Comparison of ENCODE assay signal across 21 cellular contexts in genomic region chr16:1491327-1491726, GRCh38. TPM values are rescaled to one million over a fixed set of nuclear protein-coding genes. Genes with fewer than 3 reads are reported as not detected.
DNase-seq lines count a peak whose midpoint lies in the region; ATAC-seq, FAIRE-seq and TF ChIP-seq lines count a peak whose summit lies in the region.
"Had no signal": no experiment of that assay in that cellular context is flagged by ENCODE, and none has a peak within 500 bp of the region (broad histone marks: within the 10 kb centered on the region; RNA-seq: fewer than 3 reads in every experiment).

No MANE protein-coding gene starts in this region.

- CTCF ChIA-PET in PC-3 (lab: Charles Lee), result no interaction called here

- H2AFZ ChIP-seq in PC-3 (ENCODE audit: low read length), result no peak overlapping the region

- BruUV-seq in PC-3 (replicated peaks; lab: Mats Ljungman, UMichigan), result no TSS peak

- intact Hi-C loops in activated T-helper 1 cell treated with anti-CD3 and anti-CD28 coated beads, Interleukin-12 subunit alpha, Interleukin-12 subunit beta, Interleukin-2, Interleukin-4 antibody, amounts not matched to agents 30 ng/mL and 10 ng/mL and 1 ng/mL, durations not matched to agents 14 hours and 24 hours and 36 hours (cut with micrococcal nuclease), result loop anchor here (5.0 kb wide), 1 partner anchor 899 kb away; the partner anchor contains the start of gene RAB40C
- intact Hi-C loops in PC-3 (cut with micrococcal nuclease), result no loop called here

- H3K79me2 ChIP-seq in PC-3 (ENCODE audit: low read length), result peaks cover 25% of the 10 kb centered on the region

- H3K27ac Mint-ChIP-seq in activated T-helper 1 cell treated with anti-CD3 and anti-CD28 coated beads, Interleukin-12 subunit alpha, Interleukin-12 subunit beta, Interleukin-2, Interleukin-4 antibody, amounts not matched to agents 30 ng/mL and 10 ng/mL and 1 ng/mL, durations not matched to agents 14 hours and 24 hours and 36 hours, result no peak overlapping the region
- H3K27ac Mint-ChIP-seq in natural killer cell treated with Interleukin-12 subunit alpha and Interleukin-12 subunit beta and Interleukin-15 and Interleukin-18, amount 100 ng/mL, for 72 hours, result no peak overlapping the region

- H3K4me3 Mint-ChIP-seq in activated T-helper 1 cell treated with anti-CD3 and anti-CD28 coated beads, Interleukin-12 subunit alpha, Interleukin-12 subunit beta, Interleukin-2, Interleukin-4 antibody, amounts not matched to agents 30 ng/mL and 10 ng/mL and 1 ng/mL, durations not matched to agents 14 hours and 24 hours and 36 hours, result peak overlapping the region; percentile 4
- peak overlapping the region; percentile 22 for H3K4me3 Mint-ChIP-seq in natural killer cell treated with Interleukin-12 subunit alpha and Interleukin-12 subunit beta and Interleukin-15 and Interleukin-18, amount 100 ng/mL, for 72 hours

- peaks cover 13% of the 10 kb centered on the region for H3K4me1 ChIP-seq in PC-3 (ENCODE audit: insufficient read depth, low read length)

- H3K9me2 ChIP-seq in PC-3 (replicated peaks; ENCODE audit: low read length), result no peaks in the 10 kb centered on the region

- no peak for ATAC-seq in natural killer cell treated with Interleukin-12 subunit alpha and Interleukin-12 subunit beta and Interleukin-15 and Interleukin-18, amount 100 ng/mL, for 72 hours
- ATAC-seq in PC-3, result no peak
- ATAC-seq: activated naive CD4-positive, alpha-beta T cell treated with anti-CD3 and anti-CD28 coated beads, Interleukin-2, amount 50 U/mL, for 72 hours had no signal

- FAIRE-seq in GM12892 (lab: Jason Lieb, UNC), result no peak

- POLR2A ChIA-PET in PC-3 (lab: Charles Lee; ENCODE audit: unreplicated experiment), result no interaction called here

- H3K36me3 ChIP-seq in PC-3 (ENCODE audit: low read depth, low read length), result 0 out of 2 replicates have a peak, but pooled peaks cover 3% of the 10 kb centered on the region

- peaks cover 5% of the 10 kb centered on the region; the same call in 1 of the 2 replicates for H4K20me1 ChIP-seq in PC-3 (ENCODE audit: low read length)

- H3K9me3 Mint-ChIP-seq in activated T-helper 1 cell treated with anti-CD3 and anti-CD28 coated beads, Interleukin-12 subunit alpha, Interleukin-12 subunit beta, Interleukin-2, Interleukin-4 antibody, amounts not matched to agents 30 ng/mL and 10 ng/mL and 1 ng/mL, durations not matched to agents 14 hours and 24 hours and 36 hours, result no peaks in the 10 kb centered on the region
- H3K9me3 Mint-ChIP-seq in natural killer cell treated with Interleukin-12 subunit alpha and Interleukin-12 subunit beta and Interleukin-15 and Interleukin-18, amount 100 ng/mL, for 72 hours, result no peaks in the 10 kb centered on the region
- H3K9me3 Mint-ChIP-seq: activated naive CD4-positive, alpha-beta T cell treated with anti-CD3 and anti-CD28 coated beads, Interleukin-2, amount 50 U/mL, for 72 hours had no signal

- no peak overlapping the region for H3K4me2 ChIP-seq in PC-3 (ENCODE audit: low read length)

- no peaks in the 10 kb centered on the region for H3K27me3 Mint-ChIP-seq in activated T-helper 1 cell treated with anti-CD3 and anti-CD28 coated beads, Interleukin-12 subunit alpha, Interleukin-12 subunit beta, Interleukin-2, Interleukin-4 antibody, amounts not matched to agents 30 ng/mL and 10 ng/mL and 1 ng/mL, durations not matched to agents 14 hours and 24 hours and 36 hours (ENCODE audit: insufficient read depth)
- no peaks in the 10 kb centered on the region for H3K27me3 Mint-ChIP-seq in natural killer cell treated with Interleukin-12 subunit alpha and Interleukin-12 subunit beta and Interleukin-15 and Interleukin-18, amount 100 ng/mL, for 72 hours

- no peak overlapping the region for H3K27ac ChIP-seq in PC-3 (ENCODE audit: low read length)
- H3K27ac ChIP-seq: right atrium auricular region had no signal

- peaks cover 8% of the 10 kb centered on the region for H3K4me1 Mint-ChIP-seq in activated T-helper 1 cell treated with anti-CD3 and anti-CD28 coated beads, Interleukin-12 subunit alpha, Interleukin-12 subunit beta, Interleukin-2, Interleukin-4 antibody, amounts not matched to agents 30 ng/mL and 10 ng/mL and 1 ng/mL, durations not matched to agents 14 hours and 24 hours and 36 hours (ENCODE audit: low read depth)
- H3K4me1 Mint-ChIP-seq in natural killer cell treated with Interleukin-12 subunit alpha and Interleukin-12 subunit beta and Interleukin-15 and Interleukin-18, amount 100 ng/mL, for 72 hours (ENCODE audit: low read depth in 2 of 2), result peaks cover 7 to 8% of the 10 kb centered on the region in 2 donors

- DNase-seq in ELF-1 (ENCODE audit: low read depth, low spot score), result peak; percentile 23
- peak; percentile 13 to 35 for DNase-seq in Kasumi-1 (lab: John Stamatoyannopoulos, UW)
- DNase-seq in activated T-helper 1 cell treated with anti-CD3 and anti-CD28 coated beads, Interleukin-12 subunit alpha, Interleukin-12 subunit beta, Interleukin-2, Interleukin-4 antibody, amounts not matched to agents 30 ng/mL and 10 ng/mL and 1 ng/mL, durations not matched to agents 14 hours and 24 hours and 36 hours (ENCODE audit: low spot score), result no peak
- DNase-seq in natural killer cell treated with Interleukin-12 subunit alpha and Interleukin-12 subunit beta and Interleukin-15 and Interleukin-18, amount 100 ng/mL, for 72 hours (ENCODE audit: low spot score), result no peak
- no peak for DNase-seq in PC-3
- no peak for DNase-seq in NCI-H1694 (lab: John Stamatoyannopoulos, UW)
- DNase-seq in GM12892 (ENCODE audit: insufficient read length), result no peak
- DNase-seq in NCI-H2171 treated with DMSO at 0.1 percent for 48 hours (lab: John Stamatoyannopoulos, UW), result no peak
- DNase-seq: activated CD4-positive, alpha-beta T cell treated with anti-CD3 and anti-CD28 coated beads for 4 hours; COR-L47; effector CD4-positive, alpha-beta T cell; NCI-H1105 treated with DMSO at 0.1 percent for 48 hours; NCI-H526; trophoblast cell had no signal

- TF ChIP-seq CTCF in PC-3 (conservative IDR thresholded peaks at IDR 0.05; ENCODE audit: low read depth, low read length), result no peak

- H3F3A ChIP-seq in PC-3 (ENCODE audit: low read length, unreplicated experiment), result no peaks in the 10 kb centered on the region

- no peak overlapping the region for H3K4me3 ChIP-seq in PC-3 (ENCODE audit: low read length)
- H3K4me3 ChIP-seq: right atrium auricular region had no signal

- no peak for TF ChIP-seq POLR2A in GM12892 (IDR thresholded peaks at IDR 0.05; ENCODE audit: low read depth, low read length)

- H3K9me3 ChIP-seq in PC-3 (ENCODE audit: low read length), result no peaks in the 10 kb centered on the region
- H3K9me3 ChIP-seq: right atrium auricular region had no signal

- H3K36me3 Mint-ChIP-seq in activated T-helper 1 cell treated with anti-CD3 and anti-CD28 coated beads, Interleukin-12 subunit alpha, Interleukin-12 subunit beta, Interleukin-2, Interleukin-4 antibody, amounts not matched to agents 30 ng/mL and 10 ng/mL and 1 ng/mL, durations not matched to agents 14 hours and 24 hours and 36 hours (ENCODE audit: low read depth), result no peaks in the 10 kb centered on the region
- H3K36me3 Mint-ChIP-seq in natural killer cell treated with Interleukin-12 subunit alpha and Interleukin-12 subunit beta and Interleukin-15 and Interleukin-18, amount 100 ng/mL, for 72 hours, result no peaks in the 10 kb centered on the region

- no peak overlapping the region for H3K9ac ChIP-seq in PC-3 (ENCODE audit: low read length)

- no peaks in the 10 kb centered on the region for H3K27me3 ChIP-seq in PC-3 (ENCODE audit: low read length)
- H3K27me3 ChIP-seq: right atrium auricular region had no signal

RNA-seq across cellular contexts. Expression of gene TELO2, which starts 1.8 kb away (rescaled TPM):
- total RNA-seq in activated T-helper 1 cell treated with anti-CD3 and anti-CD28 coated beads, Interleukin-12 subunit alpha, Interleukin-12 subunit beta, Interleukin-2, Interleukin-4 antibody, amounts not matched to agents 30 ng/mL and 10 ng/mL and 1 ng/mL, durations not matched to agents 14 hours and 24 hours and 36 hours, result 94.1 and 95.3 TPM in 2 replicates
- total RNA-seq in natural killer cell treated with Interleukin-12 subunit alpha and Interleukin-12 subunit beta and Interleukin-15 and Interleukin-18, amount 100 ng/mL, for 72 hours, result 100 to 1,000 TPM in 1 of 2 donors, 10 to 100 TPM in 1; 55.5 to 156 TPM
- 37.8 and 61.3 TPM in 2 replicates for total RNA-seq in PC-3 (2014; rRNA removed)
- 13.7 TPM for polyA plus RNA-seq in GM12892 (2012; ENCODE audit: missing spikeins)

RNA-seq across cellular contexts. Expression of gene PTX4, which starts 2.6 kb away (rescaled TPM):
- total RNA-seq in activated T-helper 1 cell treated with anti-CD3 and anti-CD28 coated beads, Interleukin-12 subunit alpha, Interleukin-12 subunit beta, Interleukin-2, Interleukin-4 antibody, amounts not matched to agents 30 ng/mL and 10 ng/mL and 1 ng/mL, durations not matched to agents 14 hours and 24 hours and 36 hours, result 0.20 TPM in 1 of 2 replicates, not detected in the other
- total RNA-seq in natural killer cell treated with Interleukin-12 subunit alpha and Interleukin-12 subunit beta and Interleukin-15 and Interleukin-18, amount 100 ng/mL, for 72 hours, result under 1 TPM in 1 of 2 donors, not detected in 1; 0.39 TPM
- 0.22 and 0.40 TPM in 2 replicates for total RNA-seq in PC-3 (2014; rRNA removed)
- not detected for polyA plus RNA-seq in GM12892 (2012; ENCODE audit: missing spikeins)
- total RNA-seq: activated naive CD4-positive, alpha-beta T cell treated with anti-CD3 and anti-CD28 coated beads, Interleukin-2, amount 50 U/mL, for 72 hours; chondrocyte; epithelial cell of proximal tubule; lower leg skin; osteoblast; T-helper 1 cell treated with Interleukin-12 subunit alpha and Interleukin-12 subunit beta and Interleukin-4 antibody, amounts not matched to agents 30 ng/mL and 1 ng/mL, for 36 hours had no signal

RNA-seq across cellular contexts. Expression of gene CLCN7, which starts 16.5 kb away (rescaled TPM):
- total RNA-seq in activated T-helper 1 cell treated with anti-CD3 and anti-CD28 coated beads, Interleukin-12 subunit alpha, Interleukin-12 subunit beta, Interleukin-2, Interleukin-4 antibody, amounts not matched to agents 30 ng/mL and 10 ng/mL and 1 ng/mL, durations not matched to agents 14 hours and 24 hours and 36 hours, result 61.7 and 68.7 TPM in 2 replicates
- total RNA-seq in natural killer cell treated with Interleukin-12 subunit alpha and Interleukin-12 subunit beta and Interleukin-15 and Interleukin-18, amount 100 ng/mL, for 72 hours, result 10 to 100 TPM; 52.2 to 73.5 TPM
- total RNA-seq in PC-3 (2014; rRNA removed), result 48.2 and 66.6 TPM in 2 replicates
- polyA plus RNA-seq in GM12892 (2012; ENCODE audit: missing spikeins), result 14.7 TPM

RNA-seq across cellular contexts. Expression of gene TMEM204, which starts 42.1 kb away (rescaled TPM):
- 22.8 and 23.7 TPM in 2 replicates for total RNA-seq in activated T-helper 1 cell treated with anti-CD3 and anti-CD28 coated beads, Interleukin-12 subunit alpha, Interleukin-12 subunit beta, Interleukin-2, Interleukin-4 antibody, amounts not matched to agents 30 ng/mL and 10 ng/mL and 1 ng/mL, durations not matched to agents 14 hours and 24 hours and 36 hours
- 10 to 100 TPM in 1 of 2 donors, 1 to 10 TPM in 1; 2.8 to 10.7 TPM for total RNA-seq in natural killer cell treated with Interleukin-12 subunit alpha and Interleukin-12 subunit beta and Interleukin-15 and Interleukin-18, amount 100 ng/mL, for 72 hours
- not detected in 2 replicates for total RNA-seq in PC-3 (2014; rRNA removed)
- 0.15 TPM for polyA plus RNA-seq in GM12892 (2012; ENCODE audit: missing spikeins)
- total RNA-seq: epithelial cell of proximal tubule had no signal

RNA-seq across cellular contexts. Expression of gene CCDC154, which starts 47.0 kb away (rescaled TPM):
- 0.44 and 2.0 TPM in 2 replicates for total RNA-seq in activated T-helper 1 cell treated with anti-CD3 and anti-CD28 coated beads, Interleukin-12 subunit alpha, Interleukin-12 subunit beta, Interleukin-2, Interleukin-4 antibody, amounts not matched to agents 30 ng/mL and 10 ng/mL and 1 ng/mL, durations not matched to agents 14 hours and 24 hours and 36 hours
- total RNA-seq in natural killer cell treated with Interleukin-12 subunit alpha and Interleukin-12 subunit beta and Interleukin-15 and Interleukin-18, amount 100 ng/mL, for 72 hours, result 1 to 10 TPM in 1 of 2 donors, under 1 TPM in 1; 0.38 to 3.6 TPM
- total RNA-seq in PC-3 (2014; rRNA removed), result not detected in 2 replicates
- polyA plus RNA-seq in GM12892 (2012; ENCODE audit: missing spikeins), result 0.38 TPM
- total RNA-seq: epithelial cell of proximal tubule, right atrium auricular region had no signal

Comparison
In these comparisons a context has a peak if more than half of its experiments do, and no peak if none do; other contexts are left out.
1. DNase-seq: peak in ELF-1 (single experiment) and Kasumi-1 (2 of 2); none in activated T-helper 1 cell treated with anti-CD3 and anti-CD28 coated beads, Interleukin-12 subunit alpha, Interleukin-12 subunit beta, Interleukin-2, Interleukin-4 antibody, amounts not matched to agents 30 ng/mL and 10 ng/mL and 1 ng/mL, durations not matched to agents 14 hours and 24 hours and 36 hours (single experiment), natural killer cell treated with Interleukin-12 subunit alpha and Interleukin-12 subunit beta and Interleukin-15 and Interleukin-18, amount 100 ng/mL, for 72 hours (single experiment), PC-3 (single experiment), NCI-H1694 (single experiment), GM12892 (single experiment) and NCI-H2171 treated with DMSO at 0.1 percent for 48 hours (single experiment).